In genomic region chr10:133230387-133231195, GRCh38 we compare ENCODE assay signal across 1 cellular context.
TF ChIP-seq lines count a peak whose summit lies in the region.

No MANE protein-coding gene starts in this region.

TF ChIP-seq in WTC11, 78 proteins besides CTCF, POLR2A, EP300 and RAD21 (continued from another document and continues in another):
- TF ChIP-seq, protein P1, sequence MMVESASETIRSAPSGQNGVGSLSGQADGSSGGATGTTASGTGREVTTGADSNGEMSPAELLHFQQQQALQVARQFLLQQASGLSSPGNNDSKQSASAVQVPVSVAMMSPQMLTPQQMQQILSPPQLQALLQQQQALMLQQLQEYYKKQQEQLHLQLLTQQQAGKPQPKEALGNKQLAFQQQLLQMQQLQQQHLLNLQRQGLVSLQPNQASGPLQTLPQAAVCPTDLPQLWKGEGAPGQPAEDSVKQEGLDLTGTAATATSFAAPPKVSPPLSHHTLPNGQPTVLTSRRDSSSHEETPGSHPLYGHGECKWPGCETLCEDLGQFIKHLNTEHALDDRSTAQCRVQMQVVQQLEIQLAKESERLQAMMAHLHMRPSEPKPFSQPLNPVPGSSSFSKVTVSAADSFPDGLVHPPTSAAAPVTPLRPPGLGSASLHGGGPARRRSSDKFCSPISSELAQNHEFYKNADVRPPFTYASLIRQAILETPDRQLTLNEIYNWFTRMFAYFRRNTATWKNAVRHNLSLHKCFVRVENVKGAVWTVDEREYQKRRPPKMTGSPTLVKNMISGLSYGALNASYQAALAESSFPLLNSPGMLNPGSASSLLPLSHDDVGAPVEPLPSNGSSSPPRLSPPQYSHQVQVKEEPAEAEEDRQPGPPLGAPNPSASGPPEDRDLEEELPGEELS (CRISPR knock-in tag; IDR thresholded peaks at IDR 0.05) = peak; percentile 90
- TF ChIP-seq FOXK1 (CRISPR knock-in tag; IDR thresholded peaks at IDR 0.05) (peak; percentile 43; the same call in 1 of the 2 replicates), USF1 (CRISPR knock-in tag; IDR thresholded peaks at IDR 0.05) (no peak), ZNF396 (CRISPR knock-in tag; IDR thresholded peaks at IDR 0.05; ENCODE audit: borderline replicate concordance) (no peak), TEAD1 (CRISPR knock-in tag; IDR thresholded peaks at IDR 0.05) (peak; percentile 37; the same call in 1 of the 2 replicates), MYBL2 (CRISPR knock-in tag; IDR thresholded peaks at IDR 0.05) (no peak), MLX (CRISPR knock-in tag; IDR thresholded peaks at IDR 0.05) (no peak), STAT6 (CRISPR knock-in tag; conservative IDR thresholded peaks at IDR 0.05; ENCODE audit: low read depth) (no peak), ZNF416 (CRISPR knock-in tag; IDR thresholded peaks at IDR 0.05) (no peak), ZNF232 (CRISPR knock-in tag; IDR thresholded peaks at IDR 0.05) (no peak), CBFB (CRISPR knock-in tag; IDR thresholded peaks at IDR 0.05; ENCODE audit: low read depth) (no peak), ZNF281 (CRISPR knock-in tag; IDR thresholded peaks at IDR 0.05) (no peak), MXD4 (CRISPR knock-in tag; IDR thresholded peaks at IDR 0.05; ENCODE audit: borderline replicate concordance) (no peak), TCF7 (CRISPR knock-in tag; IDR thresholded peaks at IDR 0.05; ENCODE audit: low read depth) (0 out of 2 replicates have a peak, but pooled peaks have one; percentile 32), SMAD4 (CRISPR knock-in tag; IDR thresholded peaks at IDR 0.05) (no peak), ATF1 (CRISPR knock-in tag; IDR thresholded peaks at IDR 0.05) (0 out of 2 replicates have a peak, but pooled peaks have one; percentile 47), CREB1 (CRISPR knock-in tag; IDR thresholded peaks at IDR 0.05) (no peak), PRRX2 (CRISPR knock-in tag; IDR thresholded peaks at IDR 0.05) (no peak), SOX15 (CRISPR knock-in tag; IDR thresholded peaks at IDR 0.05) (no peak), ERG (CRISPR knock-in tag; IDR thresholded peaks at IDR 0.05) (no peak), USF2 (CRISPR knock-in tag; IDR thresholded peaks at IDR 0.05) (0 out of 2 replicates have a peak, but pooled peaks have one; percentile 12), E2F5 (CRISPR knock-in tag; IDR thresholded peaks at IDR 0.05) (peak; percentile 52; the same call in 1 of the 2 replicates), NR2C2 (CRISPR knock-in tag; IDR thresholded peaks at IDR 0.05) (peak; percentile 40; the same call in 1 of the 2 replicates), ZNF512 (CRISPR knock-in tag; IDR thresholded peaks at IDR 0.05; ENCODE audit: borderline replicate concordance) (no peak), NFE2L1 (CRISPR knock-in tag; IDR thresholded peaks at IDR 0.05) (no peak), ZBTB21 (CRISPR knock-in tag; IDR thresholded peaks at IDR 0.05; ENCODE audit: borderline replicate concordance) (no peak), ZNF532 (CRISPR knock-in tag; IDR thresholded peaks at IDR 0.05; ENCODE audit: borderline replicate concordance) (no peak), FOXP1 (CRISPR knock-in tag; IDR thresholded peaks at IDR 0.05; ENCODE audit: borderline replicate concordance) (peak; percentile 96)
- TF ChIP-seq, protein P2, sequence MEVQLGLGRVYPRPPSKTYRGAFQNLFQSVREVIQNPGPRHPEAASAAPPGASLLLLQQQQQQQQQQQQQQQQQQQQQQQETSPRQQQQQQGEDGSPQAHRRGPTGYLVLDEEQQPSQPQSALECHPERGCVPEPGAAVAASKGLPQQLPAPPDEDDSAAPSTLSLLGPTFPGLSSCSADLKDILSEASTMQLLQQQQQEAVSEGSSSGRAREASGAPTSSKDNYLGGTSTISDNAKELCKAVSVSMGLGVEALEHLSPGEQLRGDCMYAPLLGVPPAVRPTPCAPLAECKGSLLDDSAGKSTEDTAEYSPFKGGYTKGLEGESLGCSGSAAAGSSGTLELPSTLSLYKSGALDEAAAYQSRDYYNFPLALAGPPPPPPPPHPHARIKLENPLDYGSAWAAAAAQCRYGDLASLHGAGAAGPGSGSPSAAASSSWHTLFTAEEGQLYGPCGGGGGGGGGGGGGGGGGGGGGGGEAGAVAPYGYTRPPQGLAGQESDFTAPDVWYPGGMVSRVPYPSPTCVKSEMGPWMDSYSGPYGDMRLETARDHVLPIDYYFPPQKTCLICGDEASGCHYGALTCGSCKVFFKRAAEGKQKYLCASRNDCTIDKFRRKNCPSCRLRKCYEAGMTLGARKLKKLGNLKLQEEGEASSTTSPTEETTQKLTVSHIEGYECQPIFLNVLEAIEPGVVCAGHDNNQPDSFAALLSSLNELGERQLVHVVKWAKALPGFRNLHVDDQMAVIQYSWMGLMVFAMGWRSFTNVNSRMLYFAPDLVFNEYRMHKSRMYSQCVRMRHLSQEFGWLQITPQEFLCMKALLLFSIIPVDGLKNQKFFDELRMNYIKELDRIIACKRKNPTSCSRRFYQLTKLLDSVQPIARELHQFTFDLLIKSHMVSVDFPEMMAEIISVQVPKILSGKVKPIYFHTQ (CRISPR knock-in tag; IDR thresholded peaks at IDR 0.05) = no peak
- TF ChIP-seq, protein P3, sequence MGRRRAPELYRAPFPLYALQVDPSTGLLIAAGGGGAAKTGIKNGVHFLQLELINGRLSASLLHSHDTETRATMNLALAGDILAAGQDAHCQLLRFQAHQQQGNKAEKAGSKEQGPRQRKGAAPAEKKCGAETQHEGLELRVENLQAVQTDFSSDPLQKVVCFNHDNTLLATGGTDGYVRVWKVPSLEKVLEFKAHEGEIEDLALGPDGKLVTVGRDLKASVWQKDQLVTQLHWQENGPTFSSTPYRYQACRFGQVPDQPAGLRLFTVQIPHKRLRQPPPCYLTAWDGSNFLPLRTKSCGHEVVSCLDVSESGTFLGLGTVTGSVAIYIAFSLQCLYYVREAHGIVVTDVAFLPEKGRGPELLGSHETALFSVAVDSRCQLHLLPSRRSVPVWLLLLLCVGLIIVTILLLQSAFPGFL (CRISPR knock-in tag; IDR thresholded peaks at IDR 0.05; ENCODE audit: borderline replicate concordance) = no peak
- TF ChIP-seq, protein P4, sequence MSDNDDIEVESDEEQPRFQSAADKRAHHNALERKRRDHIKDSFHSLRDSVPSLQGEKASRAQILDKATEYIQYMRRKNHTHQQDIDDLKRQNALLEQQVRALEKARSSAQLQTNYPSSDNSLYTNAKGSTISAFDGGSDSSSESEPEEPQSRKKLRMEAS (CRISPR knock-in tag; IDR thresholded peaks at IDR 0.05) = peak; percentile 44; the same call in 1 of the 2 replicates
